In genomic region chr22:25061605-25062377, GRCh38 we compare ENCODE assay signal across 1 cellular context.
TF ChIP-seq lines count a peak whose summit lies in the region.

No MANE protein-coding gene starts in this region.

TF ChIP-seq in HEK293, 187 proteins besides CTCF, POLR2A, EP300 and RAD21 (continued from another document):
- TF ChIP-seq ZNF341 (tag by site-specific recombination; IDR thresholded peaks at IDR 0.05; ENCODE audit: low read depth), result no peak
- TF ChIP-seq ZBTB48 (tag by site-specific recombination; IDR thresholded peaks at IDR 0.05), result 0 out of 2 replicates have a peak, but pooled peaks have one; percentile 19
- TF ChIP-seq ZNF561 (tag by site-specific recombination; IDR thresholded peaks at IDR 0.05; ENCODE audit: borderline replicate concordance), result no peak
- TF ChIP-seq ZNF398 (tag by site-specific recombination; IDR thresholded peaks at IDR 0.05), result peak; percentile 61; the same call in 1 of the 2 replicates
- TF ChIP-seq ZNF654 (tag by site-specific recombination; IDR thresholded peaks at IDR 0.05; ENCODE audit: low read depth), result no peak
- peak; percentile 44 for TF ChIP-seq ZNF513 (tag by site-specific recombination; IDR thresholded peaks at IDR 0.05)
- TF ChIP-seq OVOL3 (tag by site-specific recombination; IDR thresholded peaks at IDR 0.05), result no peak
- TF ChIP-seq, protein P1, sequence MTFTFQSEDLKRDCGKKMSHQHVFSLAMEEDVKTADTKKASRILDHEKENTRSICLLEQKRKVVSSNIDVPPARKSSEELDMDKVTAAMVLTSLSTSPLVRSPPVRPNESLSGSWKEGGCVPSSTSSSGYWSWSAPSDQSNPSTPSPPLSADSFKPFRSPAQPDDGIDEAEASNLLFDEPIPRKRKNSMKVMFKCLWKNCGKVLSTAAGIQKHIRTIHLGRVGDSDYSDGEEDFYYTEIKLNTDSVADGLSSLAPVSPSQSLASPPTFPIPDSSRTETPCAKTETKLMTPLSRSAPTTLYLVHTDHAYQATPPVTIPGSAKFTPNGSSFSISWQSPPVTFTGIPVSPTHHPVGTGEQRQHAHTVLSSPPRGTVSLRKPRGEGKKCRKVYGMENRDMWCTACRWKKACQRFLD (tag by site-specific recombination; IDR thresholded peaks at IDR 0.05), result no peak
- TF ChIP-seq ZBTB17 (tag by site-specific recombination; IDR thresholded peaks at IDR 0.05), result 0 out of 2 replicates have a peak, but pooled peaks have one; percentile 19
- TF ChIP-seq, protein P2, sequence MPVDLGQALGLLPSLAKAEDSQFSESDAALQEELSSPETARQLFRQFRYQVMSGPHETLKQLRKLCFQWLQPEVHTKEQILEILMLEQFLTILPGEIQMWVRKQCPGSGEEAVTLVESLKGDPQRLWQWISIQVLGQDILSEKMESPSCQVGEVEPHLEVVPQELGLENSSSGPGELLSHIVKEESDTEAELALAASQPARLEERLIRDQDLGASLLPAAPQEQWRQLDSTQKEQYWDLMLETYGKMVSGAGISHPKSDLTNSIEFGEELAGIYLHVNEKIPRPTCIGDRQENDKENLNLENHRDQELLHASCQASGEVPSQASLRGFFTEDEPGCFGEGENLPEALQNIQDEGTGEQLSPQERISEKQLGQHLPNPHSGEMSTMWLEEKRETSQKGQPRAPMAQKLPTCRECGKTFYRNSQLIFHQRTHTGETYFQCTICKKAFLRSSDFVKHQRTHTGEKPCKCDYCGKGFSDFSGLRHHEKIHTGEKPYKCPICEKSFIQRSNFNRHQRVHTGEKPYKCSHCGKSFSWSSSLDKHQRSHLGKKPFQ (tag by site-specific recombination; IDR thresholded peaks at IDR 0.05), result no peak
- no peak for TF ChIP-seq ATF2 (tag by site-specific recombination; IDR thresholded peaks at IDR 0.05; ENCODE audit: low read depth)
- TF ChIP-seq ZFHX2 (tag by site-specific recombination; conservative IDR thresholded peaks at IDR 0.05), result peak; percentile 47; the same call in 1 of the 2 replicates
- peak; percentile 59 for TF ChIP-seq ZNF366 (tag by site-specific recombination; conservative IDR thresholded peaks at IDR 0.05)
- 0 out of 2 replicates have a peak, but pooled peaks have one; percentile 11 for TF ChIP-seq ZNF211 (tag by site-specific recombination; IDR thresholded peaks at IDR 0.05; ENCODE audit: low read depth)
- TF ChIP-seq ZNF629 (tag by site-specific recombination; IDR thresholded peaks at IDR 0.05), result no peak
- no peak for TF ChIP-seq ZNF701 (tag by site-specific recombination; IDR thresholded peaks at IDR 0.05)
- no peak for TF ChIP-seq ZNF837 (tag by site-specific recombination; IDR thresholded peaks at IDR 0.05)
- TF ChIP-seq ZXDB (tag by site-specific recombination; IDR thresholded peaks at IDR 0.05), result no peak
- TF ChIP-seq ZNF529 (tag by site-specific recombination; IDR thresholded peaks at IDR 0.05; ENCODE audit: insufficient replicate concordance), result no peak
